ENCODE assay signal across 9 cellular contexts in the genomic region with DNA sequence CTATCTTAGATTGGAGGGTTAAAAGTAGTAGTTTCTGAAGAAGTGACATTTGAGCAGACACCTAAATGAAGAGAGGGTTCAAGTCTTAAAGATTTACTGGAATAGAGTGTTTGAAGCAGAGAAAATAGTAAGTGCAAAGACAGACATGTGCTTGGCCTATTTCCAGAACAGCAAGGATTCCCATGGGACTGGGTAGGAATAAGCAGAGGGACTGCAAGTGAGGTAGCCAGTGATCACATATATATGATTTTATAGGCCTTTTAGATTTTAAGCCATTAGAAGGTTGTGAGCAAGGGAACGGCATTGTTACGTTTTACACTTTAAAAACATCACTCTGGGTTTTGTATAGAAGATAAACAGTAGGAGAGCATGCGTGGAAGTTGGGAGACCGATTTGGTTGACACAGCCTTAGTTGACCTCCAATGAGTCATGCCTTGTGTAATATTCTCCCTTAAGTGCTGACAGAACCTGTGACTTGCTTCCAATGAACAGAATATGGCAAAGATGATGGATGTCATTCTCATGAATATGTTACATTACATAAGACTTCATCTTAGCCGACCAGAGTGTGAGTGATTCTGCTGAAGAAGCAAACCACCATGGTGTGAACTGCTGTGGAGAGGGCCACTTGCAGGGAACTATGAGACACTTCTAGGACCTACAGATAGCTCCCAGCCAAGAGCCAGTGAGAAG. TPM values are rescaled to one million over a fixed set of nuclear protein-coding genes. Genes with fewer than 3 reads are reported as not detected.
DNase-seq lines count a peak whose midpoint lies in the region; ATAC-seq and TF ChIP-seq lines count a peak whose summit lies in the region.
"Had no signal": no experiment of that assay in that cellular context is flagged by ENCODE, and none has a peak within 500 bp of the region (broad histone marks: within the 10 kb centered on the region; RNA-seq: fewer than 3 reads in every experiment).

No MANE protein-coding gene starts in this region.

- CTCF ChIA-PET in Caco-2 (lab: Charles Lee): no interaction called here

- H3K4me1 ChIP-seq in gastroesophageal sphincter: peaks cover 0 to 45% (median 6%) of the 10 kb centered on the region in 3 donors
- peaks cover 39% of the 10 kb centered on the region for H3K4me1 ChIP-seq in skeletal muscle satellite cell (ENCODE audit: control insufficient read depth, insufficient read depth, low read length)
- H3K4me1 ChIP-seq in Caco-2: no peaks in the 10 kb centered on the region
- H3K4me1 ChIP-seq: prostate gland had no signal

- no peaks in the 10 kb centered on the region for H3K36me3 ChIP-seq in gastroesophageal sphincter
- H3K36me3 ChIP-seq in skeletal muscle satellite cell (ENCODE audit: insufficient read depth, low read length): no peaks in the 10 kb centered on the region
- no peaks in the 10 kb centered on the region for H3K36me3 ChIP-seq in Caco-2 (ENCODE audit: control insufficient read depth, insufficient read depth, low read length)
- H3K36me3 ChIP-seq: prostate gland had no signal

- no peaks in the 10 kb centered on the region for H3K27me3 Mint-ChIP-seq in Caco-2 (ENCODE audit: insufficient read depth, unreplicated experiment)

- BruUV-seq in Caco-2 (replicated peaks; lab: Mats Ljungman, UMichigan): no TSS peak

- in situ Hi-C loops in SK-MEL-5 (cut with HindIII; ENCODE audit: low pct_unique_long_range_greater_than_20kb, low sequenced_read_pairs): no loop called here

- TF ChIP-seq CTCF in HL-60 (IDR thresholded peaks at IDR 0.05; ENCODE audit: insufficient read depth, low read length) (no peak), gastroesophageal sphincter (IDR thresholded peaks at IDR 0.05) (no peak), Caco-2 (IDR thresholded peaks at IDR 0.05; ENCODE audit: insufficient read depth in 1 of 2, low read depth in 1 of 2, low read length in 1 of 2, severe bottlenecking in 1 of 2, unreplicated experiment in 1 of 2) (no peak)

- 14 to 18% methylated on average over 5 of the region's 5 CpGs for WGBS in gastroesophageal sphincter (ENCODE audit: low coverage in 1 of 2), 2 donors

- H3K9ac ChIP-seq in skeletal muscle satellite cell (ENCODE audit: low read depth, low read length): no peak overlapping the region

- no peak for TF ChIP-seq POLR2A in gastroesophageal sphincter (IDR thresholded peaks at IDR 0.05)

- no peak overlapping the region for H3K4me3 Mint-ChIP-seq in Caco-2 (ENCODE audit: unreplicated experiment)

- POLR2A ChIA-PET in Caco-2 (lab: Charles Lee): no interaction called here

- ATAC-seq in gastroesophageal sphincter (peak; percentile 94), GM19463 (IDR thresholded peaks at IDR 0.05; ENCODE audit: unreplicated experiment) (no peak)

- H3K27ac ChIP-seq in HL-60 (replicated peaks): no peak overlapping the region
- peak overlapping the region; percentile 48 to 77 (median 54) for H3K27ac ChIP-seq in gastroesophageal sphincter
- H3K27ac ChIP-seq: prostate gland had no signal

- no peak overlapping the region for H3K4me3 ChIP-seq in HL-60 (replicated peaks; ENCODE audit: insufficient read depth, low read length)
- no peak overlapping the region for H3K4me3 ChIP-seq in gastroesophageal sphincter
- H3K4me3 ChIP-seq in skeletal muscle satellite cell (ENCODE audit: low read length): no peak overlapping the region
- no peak overlapping the region for H3K4me3 ChIP-seq in Caco-2 (ENCODE audit: low read depth, low read length)
- H3K4me3 ChIP-seq: prostate gland had no signal

- intact Hi-C loops in Caco-2 (cut with micrococcal nuclease; ENCODE audit: unreplicated experiment): no loop called here

- peak; percentile 49 to 82 for DNase-seq in HL-60 (ENCODE audit: low read depth in 1 of 2, low spot score in 1 of 2)
- DNase-seq in SK-MEL-5 (ENCODE audit: low read depth, low spot score): peak; percentile 40
- DNase-seq in GOT3 (lab: John Stamatoyannopoulos, UW): no peak
- DNase-seq in Caco-2: no peak
- DNase-seq in NCI-H1694 treated with DMSO at 0.1 percent for 48 hours (lab: John Stamatoyannopoulos, UW): no peak

- TF ChIP-seq EP300 in gastroesophageal sphincter (IDR thresholded peaks at IDR 0.05): no peak

- no peaks in the 10 kb centered on the region for H3K36me3 Mint-ChIP-seq in Caco-2 (ENCODE audit: insufficient read depth, unreplicated experiment)

- no peaks in the 10 kb centered on the region for H3K9me3 Mint-ChIP-seq in Caco-2 (ENCODE audit: unreplicated experiment)

- H3K27me3 ChIP-seq in HL-60 (ENCODE audit: insufficient read depth, poor library complexity, severe bottlenecking): no peaks in the 10 kb centered on the region
- H3K27me3 ChIP-seq in gastroesophageal sphincter: no peaks in the 10 kb centered on the region
- no peaks in the 10 kb centered on the region for H3K27me3 ChIP-seq in skeletal muscle satellite cell (ENCODE audit: control insufficient read depth, insufficient read depth, low read length)
- no peaks in the 10 kb centered on the region for H3K27me3 ChIP-seq in Caco-2 (replicated peaks; ENCODE audit: control insufficient read depth, insufficient read depth, low read length)

- peaks cover 8% of the 10 kb centered on the region for H3K4me1 Mint-ChIP-seq in Caco-2 (ENCODE audit: low read depth, unreplicated experiment)

- H3K9me3 ChIP-seq in gastroesophageal sphincter: no peaks in the 10 kb centered on the region
- H3K9me3 ChIP-seq in skeletal muscle satellite cell (replicated peaks; ENCODE audit: low read length): no peaks in the 10 kb centered on the region
- no peaks in the 10 kb centered on the region for H3K9me3 ChIP-seq in Caco-2
- H3K9me3 ChIP-seq: prostate gland had no signal

- peak overlapping the region; percentile 29 for H3K4me2 ChIP-seq in skeletal muscle satellite cell (ENCODE audit: low read length)

- H3K27ac Mint-ChIP-seq in Caco-2 (ENCODE audit: unreplicated experiment): no peak overlapping the region

RNA-seq across cellular contexts. Expression of gene SLC4A7, which starts 37.1 kb away (rescaled TPM):
- 34.3 and 35.8 TPM in 2 replicates for total RNA-seq in SK-MEL-5 (2014; rRNA removed; shearing (Covaris generic))
- polyA plus RNA-seq in SK-MEL-5 (2015; cell fraction: cytosol; rRNA removed): 21.3 and 31.4 TPM in 2 replicates
- 87.8 and 103 TPM in 2 replicates for polyA plus RNA-seq in SK-MEL-5 (2015; cell fraction: nucleus; rRNA removed)
- 10 to 100 TPM; 23.1 to 62.9 (median 43.6) TPM for total RNA-seq in gastroesophageal sphincter
- 105 and 108 TPM in 2 replicates for total RNA-seq in skeletal muscle satellite cell (2012; rRNA removed)
- total RNA-seq in Caco-2 (2022): 14.9 and 16.9 TPM in 2 replicates

Comparison
In these comparisons a context has a peak if more than half of its experiments do, and no peak if none do; other contexts are left out.
1. DNase-seq: peak in HL-60 (2 of 2) and SK-MEL-5 (single experiment); none in GOT3 (single experiment), Caco-2 (0 of 2) and NCI-H1694 treated with DMSO at 0.1 percent for 48 hours (single experiment).